ENCODE assay signal across 21 cellular contexts in genomic region chr14:93737574-93737973, GRCh38. TPM values are rescaled to one million over a fixed set of nuclear protein-coding genes. Genes with fewer than 3 reads are reported as not detected.
DNase-seq lines count a peak whose midpoint lies in the region; ATAC-seq, FAIRE-seq and TF ChIP-seq lines count a peak whose summit lies in the region.
"Had no signal": no experiment of that assay in that cellular context is flagged by ENCODE, and none has a peak within 500 bp of the region (broad histone marks: within the 10 kb centered on the region; RNA-seq: fewer than 3 reads in every experiment).

No MANE protein-coding gene starts in this region.

- no peak overlapping the region for H3K4ac ChIP-seq in neuronal stem cell (ENCODE audit: low read length)

- no peak overlapping the region for H3K9ac ChIP-seq in SK-N-SH
- H3K9ac ChIP-seq in K562 (ENCODE audit: insufficient read depth in 1 of 2, low read depth in 2 of 2, low read length in 2 of 2): no peak overlapping the region
- H3K9ac ChIP-seq in neuronal stem cell (ENCODE audit: low read depth, low read length, poor library complexity): peak overlapping the region; percentile 56
- H3K9ac ChIP-seq: GM23248 had no signal

- DNase-seq in SK-N-SH: peak; percentile 44
- DNase-seq in K562 (ENCODE audit: extremely low read depth in 1 of 4, low spot score in 3 of 4): no peak
- no peak for DNase-seq in neuronal stem cell (ENCODE audit: low spot score)
- DNase-seq in tibial nerve (ENCODE audit: low spot score in 2 of 2): no peak
- DNase-seq: AML-193; Caco-2; CD4-positive, alpha-beta T cell; GM23248 had no signal

- no peaks in the 10 kb centered on the region for H3K79me2 ChIP-seq in SK-N-SH (ENCODE audit: insufficient read depth)
- no peaks in the 10 kb centered on the region for H3K79me2 ChIP-seq in K562 (ENCODE audit: control insufficient read depth, insufficient read depth, low read length)

- H3K18ac ChIP-seq in neuronal stem cell (ENCODE audit: low read length): peak overlapping the region; percentile 69

- H2BK12ac ChIP-seq in neuronal stem cell (ENCODE audit: low read length): no peak overlapping the region

- in situ Hi-C loops in K562 (cut with MboI): no loop called here

- TF ChIP-seq EP300 in SK-N-SH (IDR thresholded peaks at IDR 0.05; ENCODE audit: borderline replicate concordance in 1 of 2, low read depth in 1 of 2, low read length in 1 of 2) (no peak), K562 (IDR thresholded peaks at IDR 0.05; ENCODE audit: low read length) (no peak), tibial nerve (IDR thresholded peaks at IDR 0.05) (no peak)

- H4K91ac ChIP-seq in neuronal stem cell (ENCODE audit: low read depth, low read length, poor library complexity): no peak overlapping the region

- TF ChIP-seq CTCF in SK-N-SH (IDR thresholded peaks at IDR 0.05): no peak
- no peak for TF ChIP-seq CTCF in K562 (IDR thresholded peaks at IDR 0.05 in 2 of 3, conservative IDR thresholded peaks at IDR 0.05 in 1 of 3; ENCODE audit: insufficient read depth in 2 of 3, low read depth in 1 of 3, low read length in 3 of 3)
- TF ChIP-seq CTCF in tibial nerve (IDR thresholded peaks at IDR 0.05): no peak

- CTCF ChIA-PET in SK-N-SH (lab: Yijun Ruan, JAX): interaction anchor here (1.9 kb wide), 1 partner anchor 82 kb away, joined by 5 read pairs; no protein-coding TSS in a partner anchor
- CTCF ChIA-PET in K562 (lab: Yijun Ruan, JAX; ENCODE audit: low intra/inter-chr PET ratio): no interaction called here

- H2BK120ac ChIP-seq in neuronal stem cell (ENCODE audit: low read depth, low read length): no peak overlapping the region

- H3K79me1 ChIP-seq in neuronal stem cell (ENCODE audit: low read depth, low read length): peaks cover 1% of the 10 kb centered on the region

- H4K20me1 ChIP-seq in SK-N-SH (ENCODE audit: insufficient read depth) (no peaks in the 10 kb centered on the region), K562 (replicated peaks; ENCODE audit: control insufficient read depth, insufficient read depth, low read length) (no peaks in the 10 kb centered on the region)

- no peak overlapping the region for H3K14ac ChIP-seq in neuronal stem cell (ENCODE audit: low read length)

- H3K4me2 ChIP-seq in SK-N-SH (no peak overlapping the region), K562 (ENCODE audit: insufficient read depth, low read length) (no peak overlapping the region), neuronal stem cell (ENCODE audit: insufficient read depth, low read length, poor library complexity, severe bottlenecking) (no peak overlapping the region)
- H3K4me2 ChIP-seq: A549 had no signal

- WGBS in SK-N-SH (ENCODE audit: low lambda C conversion rate): 30% methylated on average over 2 of the region's 11 CpGs
- WGBS in K562 (ENCODE audit: insufficient coverage, low coverage, missing lambda C conversion rate): 0% methylated on average over 6 of the region's 11 CpGs
- no CpG with 5 or more reads among the region's 11 CpGs for WGBS in neuronal stem cell (ENCODE audit: extremely low coverage in 2 of 2, insufficient read length in 2 of 2, insufficient replicate concordance in 1 of 2), 2 donors
- 45 to 55% methylated on average over 11 of the region's 11 CpGs for WGBS in tibial nerve, 2 donors

- H4K8ac ChIP-seq in neuronal stem cell (ENCODE audit: low read depth, low read length): no peak overlapping the region

- no peaks in the 10 kb centered on the region for H3K36me3 ChIP-seq in SK-N-SH (replicated peaks in 1 of 2; ENCODE audit: control insufficient read depth in 1 of 2, insufficient read depth in 2 of 2, low read length in 1 of 2)
- no peaks in the 10 kb centered on the region for H3K36me3 ChIP-seq in K562 (ENCODE audit: control insufficient read depth, insufficient read depth, low read length)
- H3K36me3 ChIP-seq in neuronal stem cell (replicated peaks in 1 of 2; ENCODE audit: control insufficient read depth in 2 of 2, insufficient read depth in 2 of 2, low read length in 2 of 2): no peaks in the 10 kb centered on the region
- peaks cover 0 to 9% (median 0%) of the 10 kb centered on the region in 3 donors for H3K36me3 ChIP-seq in tibial nerve
- H3K36me3 ChIP-seq: HAP-1 had no signal

- H3K27ac ChIP-seq in SK-N-SH (ENCODE audit: low read depth in 2 of 2, low read length in 1 of 2) (no peak overlapping the region; a peak in 1 of 4 replicates), K562 (ENCODE audit: extremely low read depth, low read depth, low read length) (no peak overlapping the region), neuronal stem cell (replicated peaks; ENCODE audit: low read length) (no peak overlapping the region), tibial nerve (peak overlapping the region in 2 of 4 donors; percentile 58 to 62)
- H3K27ac ChIP-seq: 22Rv1, A549, C4-2B, GM23248 had no signal

- no peaks in the 10 kb centered on the region for H3F3A ChIP-seq in SK-N-SH (replicated peaks; ENCODE audit: insufficient read depth)

- H3K4me1 ChIP-seq in SK-N-SH (ENCODE audit: control insufficient read depth in 1 of 2, insufficient read depth in 2 of 2, low read depth in 1 of 2, low read length in 1 of 2): peaks cover 0 to 35% of the 10 kb centered on the region in 2 experiments; a peak in 2 of 4 replicates
- H3K4me1 ChIP-seq in K562 (replicated peaks in 1 of 2; ENCODE audit: control insufficient read depth in 2 of 2, insufficient read depth in 2 of 2, low read length in 2 of 2): no peaks in the 10 kb centered on the region; a peak in 2 of 5 replicates
- peaks cover 0 to 5% of the 10 kb centered on the region in 2 donors for H3K4me1 ChIP-seq in neuronal stem cell (ENCODE audit: control insufficient read depth in 2 of 2, insufficient read depth in 1 of 2, low read depth in 1 of 2, low read length in 2 of 2)
- peaks cover 0 to 63% (median 8%) of the 10 kb centered on the region in 4 donors for H3K4me1 ChIP-seq in tibial nerve
- H3K4me1 ChIP-seq: A549, Caco-2, HAP-1 had no signal

- no peak overlapping the region for H2AK5ac ChIP-seq in neuronal stem cell (ENCODE audit: low read depth, low read length)

- no peak overlapping the region for H2AFZ ChIP-seq in SK-N-SH (ENCODE audit: low read depth)
- H2AFZ ChIP-seq in K562 (ENCODE audit: low read depth, low read length): no peak overlapping the region
- H2AFZ ChIP-seq in neuronal stem cell (ENCODE audit: low read length): no peak overlapping the region
- H2AFZ ChIP-seq: GM23248 had no signal

- no peak for ATAC-seq in SK-N-SH treated with all-trans-retinoic acid at 6 μM for 48 hours
- ATAC-seq in K562: no peak
- ATAC-seq in HG03378 (IDR thresholded peaks at IDR 0.05; ENCODE audit: unreplicated experiment): no peak
- ATAC-seq in GM19463 (IDR thresholded peaks at IDR 0.05; ENCODE audit: unreplicated experiment): no peak
- ATAC-seq: A549 had no signal

- H3K9me2 ChIP-seq in SK-N-SH: no peaks in the 10 kb centered on the region

- H3K27me3 ChIP-seq in SK-N-SH (ENCODE audit: insufficient read depth): no peaks in the 10 kb centered on the region
- peaks cover 0 to 10% of the 10 kb centered on the region in 2 experiments; a peak in 1 of 5 replicates for H3K27me3 ChIP-seq in K562 (ENCODE audit: control insufficient read depth in 2 of 2, insufficient read depth in 2 of 2, low read length in 2 of 2)
- no peaks in the 10 kb centered on the region for H3K27me3 ChIP-seq in neuronal stem cell (ENCODE audit: control insufficient read depth in 3 of 3, insufficient read depth in 3 of 3, low read depth in 1 of 3, low read length in 3 of 3)
- H3K27me3 ChIP-seq in tibial nerve: no peaks in the 10 kb centered on the region

- no peaks in the 10 kb centered on the region for H3K9me1 ChIP-seq in K562 (ENCODE audit: control insufficient read depth, insufficient read depth, low read length)

- intact Hi-C loops in K562 (cut with micrococcal nuclease): no loop called here

- BruUV-seq in K562 (replicated peaks; lab: Mats Ljungman, UMichigan): no TSS peak

- POLR2A ChIA-PET in SK-N-SH (lab: Yijun Ruan, JAX) (no interaction called here), K562 (lab: Yijun Ruan, JAX) (no interaction called here)

- no peak overlapping the region for H3K23ac ChIP-seq in neuronal stem cell (ENCODE audit: low read depth, low read length, poor library complexity)

- no peak for TF ChIP-seq RAD21 in SK-N-SH (IDR thresholded peaks at IDR 0.05; ENCODE audit: low read length)
- no peak for TF ChIP-seq RAD21 in K562 (CRISPR knock-in tag; conservative IDR thresholded peaks at IDR 0.05 in 1 of 2, IDR thresholded peaks at IDR 0.05 in 1 of 2)

- H2BK5ac ChIP-seq in neuronal stem cell (ENCODE audit: low read length): no peak overlapping the region

- no peaks in the 10 kb centered on the region for H3K9me3 ChIP-seq in SK-N-SH
- H3K9me3 ChIP-seq in K562 (replicated peaks; ENCODE audit: control insufficient read depth, insufficient read depth, low read depth, low read length): no peaks in the 10 kb centered on the region
- no peaks in the 10 kb centered on the region for H3K9me3 ChIP-seq in neuronal stem cell (replicated peaks in 1 of 2; ENCODE audit: control insufficient read depth in 2 of 2, insufficient read depth in 1 of 2, low read depth in 1 of 2, low read length in 2 of 2)
- no peaks in the 10 kb centered on the region for H3K9me3 ChIP-seq in tibial nerve
- H3K9me3 ChIP-seq: A549, Caco-2, HAP-1 had no signal

- TF ChIP-seq POLR2A in K562 (conservative IDR thresholded peaks at IDR 0.05) (no peak), tibial nerve (IDR thresholded peaks at IDR 0.05) (no peak)

- no peak overlapping the region for H3K4me3 ChIP-seq in SK-N-SH (ENCODE audit: low read depth in 2 of 2, low read length in 1 of 2)
- no peak overlapping the region for H3K4me3 ChIP-seq in K562
- no peak overlapping the region for H3K4me3 ChIP-seq in neuronal stem cell (ENCODE audit: low read length in 2 of 2)
- H3K4me3 ChIP-seq in tibial nerve: no peak overlapping the region
- H3K4me3 ChIP-seq: A549, GM23248, HAP-1 had no signal

- H2BK15ac ChIP-seq in neuronal stem cell (ENCODE audit: low read length): no peak overlapping the region

- no peak for FAIRE-seq in K562 (lab: Jason Lieb, UNC)
- FAIRE-seq: A549, D721Med, G401.6, GM12891, GM19239, HTR-8/SVneo had no signal

RNA-seq across cellular contexts. Expression of gene PRIMA1, which starts 50.7 kb away (rescaled TPM):
- 0.18 and 0.24 TPM in 2 replicates for polyA plus RNA-seq in SK-N-SH (2012; rRNA removed)
- 0.23 and 0.49 TPM in 2 replicates for polyA plus RNA-seq in SK-N-SH (2012; cell fraction: cytosol; rRNA removed)
- polyA plus RNA-seq in SK-N-SH (2012; cell fraction: nucleus; rRNA removed): 0.15 and 0.56 TPM in 2 replicates
- total RNA-seq in K562 (2011; cell fraction: chromatin; rRNA removed; ENCODE audit: low replicate concordance): not detected in 2 replicates
- not detected in 2 replicates for total RNA-seq in K562 (2011; cell fraction: nucleolus; rRNA removed)
- not detected in 2 replicates for total RNA-seq in K562 (2011; cell fraction: nucleoplasm; rRNA removed)
- total RNA-seq in K562 (2014; rRNA removed): not detected in 2 replicates
- not detected in 2 replicates for total RNA-seq in K562 (2014; rRNA removed; fragmentation: Illumina TruSeq; extraction: Trizol)
- not detected in 2 replicates for total RNA-seq in K562 (2015; rRNA removed; fragmentation: Illumina TruSeq; extraction: Trizol)
- total RNA-seq in K562 (2021): not detected in 2 replicates
- polyA plus RNA-seq in K562 (2011; rRNA removed): not detected in 2 replicates
- polyA plus RNA-seq in K562 (2011; cell fraction: cytosol; rRNA removed): not detected in 2 replicates
- not detected in 2 replicates for polyA plus RNA-seq in K562 (2011; cell fraction: nucleus; rRNA removed)
- not detected in 2 replicates for polyA plus RNA-seq in K562 (2012)
- not detected in 2 replicates for polyA plus RNA-seq in K562 (2014; fragmentation: Illumina TruSeq; extraction: Trizol)
- polyA plus RNA-seq in K562 (2014; fragmentation: Nextera tagmentation; extraction: Ambion mirVana): not detected
- not detected in 2 replicates for polyA plus RNA-seq in K562 (2014; rRNA removed)
- polyA minus RNA-seq in K562 (2011; rRNA and poly(A)+ RNA removed): not detected in 2 replicates
- polyA minus RNA-seq in K562 (2011; cell fraction: cytosol; rRNA and poly(A)+ RNA removed): not detected in 2 replicates
- not detected in 2 replicates for polyA minus RNA-seq in K562 (2011; cell fraction: nucleus; rRNA and poly(A)+ RNA removed)
- polyA plus RNA-seq in neuronal stem cell (2013, experiment 1 of 2): 4.4 TPM
- 4.2 TPM for polyA plus RNA-seq in neuronal stem cell (2013, experiment 2 of 2)
- total RNA-seq in tibial nerve: 10 to 100 TPM; 21.1 to 46.8 (median 35.3) TPM
- total RNA-seq: CD4-positive, alpha-beta T cell had no signal
- polyA plus RNA-seq: BJ, GM23248 had no signal

Comparison
In these comparisons a context has a peak if more than half of its experiments do, and no peak if none do; other contexts are left out.
1. RNA of gene PRIMA1, which starts 50.7 kb away (total RNA-seq): 21.1 to 46.8 TPM in tibial nerve; not detected in K562; every median in the first group is over 10 times any median in the second.
2. Of the 27 proteins assayed by ChIP-seq in both K562 and SK-N-SH: peak only in K562: NFIC; only in SK-N-SH: none; in both: none; in neither: 26.